Comparison of ENCODE assay signal across 1 cellular context in the genomic region with DNA sequence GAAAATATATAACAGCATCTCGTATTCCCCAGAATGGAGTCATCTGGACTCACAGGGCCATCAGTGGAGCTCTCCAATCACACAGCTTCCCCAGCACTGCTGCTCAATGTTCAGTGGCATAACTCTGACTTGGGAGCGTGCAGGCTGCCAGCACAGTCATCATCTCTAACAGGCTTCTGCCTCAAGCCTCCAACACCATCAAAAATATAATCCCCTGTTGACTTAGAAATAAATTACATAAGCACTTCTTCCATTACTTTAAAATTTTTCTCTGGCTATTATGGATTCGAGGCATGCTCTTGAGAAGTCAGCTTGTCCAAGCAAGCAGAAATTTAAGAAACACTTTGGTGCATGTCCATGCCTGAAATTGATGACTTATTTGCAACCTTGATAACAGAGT.
TF ChIP-seq lines count a peak whose summit lies in the region.

No MANE protein-coding gene starts in this region.

TF ChIP-seq in SK-N-SH treated with all-trans-retinoic acid at 6 μM for 48 hours, 23 proteins besides CTCF, POLR2A, EP300 and RAD21 (continued from another document):
- TF ChIP-seq TOX (CRISPR knock-in tag; IDR thresholded peaks at IDR 0.05; ENCODE audit: borderline replicate concordance) = no peak
